Comparison of ENCODE assay signal across 29 cellular contexts in genomic region chr3:24232784-24233183, GRCh38.
"Had no signal": no experiment of that assay in that cellular context is flagged by ENCODE, and none has a peak within 500 bp of the region (broad histone marks: within the 10 kb centered on the region; RNA-seq: fewer than 3 reads in every experiment).

No MANE protein-coding gene starts in this region.

- H3K27me3 ChIP-seq: body of pancreas had no signal

- H3K9me3 Mint-ChIP-seq: activated B cell treated with CpG ODN at 0.5 μM for 24 hours; activated CD8-positive, alpha-beta T cell treated with anti-CD3 and anti-CD28 coated beads for 36 hours; activated T-cell treated with anti-CD3 and anti-CD28 coated beads, Interleukin-2, amount 50 U/mL, for 4 hours; activated T-helper 17 cell treated with anti-CD3 and anti-CD28 coated beads, Interleukin-2, amount 50 U/mL, for 72 hours; effector memory CD8-positive, alpha-beta T cell; T-helper 2 cell treated with Interferon-gamma antibody and Interleukin-4, amounts not matched to agents 5 μg/mL and 100 μg/mL, for 36 hours had no signal

- H3K4me3 ChIP-seq: body of pancreas had no signal

- ATAC-seq: activated CD4-positive, CD25-positive, alpha-beta regulatory T cell treated with anti-CD3 and anti-CD28 coated beads, Interleukin-2, amount 50 U/mL, for 24 hours; activated CD8-positive, alpha-beta T cell treated with anti-CD3 and anti-CD28 coated beads for 36 hours; activated T-cell treated with anti-CD3 and anti-CD28 coated beads, Interleukin-2, amount 50 U/mL, for 4 hours; activated T-helper 17 cell treated with anti-CD3 and anti-CD28 coated beads, Interleukin-2, amount 50 U/mL, for 72 hours; body of pancreas; effector memory CD8-positive, alpha-beta T cell; T-helper 17 cell had no signal

- DNase-seq: activated B cell treated with CpG ODN at 0.5 μM for 24 hours; activated CD4-positive, alpha-beta T cell treated with anti-CD3 and anti-CD28 coated beads for 48 hours; activated CD4-positive, alpha-beta T cell treated with anti-CD3 and anti-CD28 coated beads, Interleukin-2, amount 50 U/mL, for 1 hour; activated CD4-positive, alpha-beta T cell treated with anti-CD3 and anti-CD28 coated beads, Interleukin-2, amount 50 U/mL, for 48 hours; activated CD8-positive, alpha-beta memory T cell treated with anti-CD3 and anti-CD28 coated beads for 24 hours; activated CD8-positive, alpha-beta T cell treated with anti-CD3 and anti-CD28 coated beads for 36 hours; activated effector memory CD4-positive, alpha-beta T cell treated with Interleukin-2 at 50 U/mL for 16 hours; activated gamma-delta T cell treated with Interleukin-2 at 50 U/mL for 16 hours; activated naive CD4-positive, alpha-beta T cell treated with anti-CD3 and anti-CD28 coated beads, Interleukin-2, amount 50 U/mL, for 16 hours; activated naive CD4-positive, alpha-beta T cell treated with Interleukin-2 at 50 U/mL for 16 hours; activated T-cell treated with anti-CD3 and anti-CD28 coated beads, Interleukin-2, amount 50 U/mL, for 4 hours; amniotic stem cell; anterior cingulate cortex; body of pancreas; caudate nucleus; cortex of kidney; dermis blood vessel endothelial cell; effector CD4-positive, alpha-beta T cell; effector memory CD8-positive, alpha-beta T cell; foreskin fibroblast; T-helper 1 cell; T-helper 17 cell; T1000; WERI-Rb-1 had no signal

- H3K36me3 ChIP-seq: WERI-Rb-1 had no signal

- H3K4me1 Mint-ChIP-seq: activated B cell treated with CpG ODN at 0.5 μM for 24 hours; activated T-helper 17 cell treated with anti-CD3 and anti-CD28 coated beads, Interleukin-2, amount 50 U/mL, for 72 hours; T-helper 17 cell had no signal

- H3K9me3 ChIP-seq: body of pancreas had no signal

- H3K27ac ChIP-seq: body of pancreas, epithelial cell of prostate, WERI-Rb-1 had no signal

- H3K27me3 Mint-ChIP-seq: activated B cell treated with CpG ODN at 0.5 μM for 24 hours; activated CD8-positive, alpha-beta T cell treated with anti-CD3 and anti-CD28 coated beads for 36 hours; activated naive CD8-positive, alpha-beta T cell had no signal

- H3K36me3 Mint-ChIP-seq: activated naive CD8-positive, alpha-beta T cell had no signal

- H3K27ac Mint-ChIP-seq: activated B cell treated with CpG ODN at 0.5 μM for 24 hours; activated CD8-positive, alpha-beta T cell treated with anti-CD3 and anti-CD28 coated beads for 36 hours; activated naive CD8-positive, alpha-beta T cell; activated T-helper 17 cell treated with anti-CD3 and anti-CD28 coated beads, Interleukin-2, amount 50 U/mL, for 72 hours; effector memory CD8-positive, alpha-beta T cell; T-helper 17 cell; T-helper 2 cell treated with Interferon-gamma antibody and Interleukin-4, amounts not matched to agents 5 μg/mL and 100 μg/mL, for 36 hours had no signal

- H3K4me3 Mint-ChIP-seq: activated B cell treated with CpG ODN at 0.5 μM for 24 hours; activated CD8-positive, alpha-beta T cell treated with anti-CD3 and anti-CD28 coated beads for 36 hours; activated naive CD8-positive, alpha-beta T cell; activated T-cell treated with anti-CD3 and anti-CD28 coated beads, Interleukin-2, amount 50 U/mL, for 4 hours; activated T-helper 17 cell treated with anti-CD3 and anti-CD28 coated beads, Interleukin-2, amount 50 U/mL, for 72 hours; effector memory CD8-positive, alpha-beta T cell; T-helper 17 cell; T-helper 2 cell treated with Interferon-gamma antibody and Interleukin-4, amounts not matched to agents 5 μg/mL and 100 μg/mL, for 36 hours had no signal
